In the genomic region with DNA sequence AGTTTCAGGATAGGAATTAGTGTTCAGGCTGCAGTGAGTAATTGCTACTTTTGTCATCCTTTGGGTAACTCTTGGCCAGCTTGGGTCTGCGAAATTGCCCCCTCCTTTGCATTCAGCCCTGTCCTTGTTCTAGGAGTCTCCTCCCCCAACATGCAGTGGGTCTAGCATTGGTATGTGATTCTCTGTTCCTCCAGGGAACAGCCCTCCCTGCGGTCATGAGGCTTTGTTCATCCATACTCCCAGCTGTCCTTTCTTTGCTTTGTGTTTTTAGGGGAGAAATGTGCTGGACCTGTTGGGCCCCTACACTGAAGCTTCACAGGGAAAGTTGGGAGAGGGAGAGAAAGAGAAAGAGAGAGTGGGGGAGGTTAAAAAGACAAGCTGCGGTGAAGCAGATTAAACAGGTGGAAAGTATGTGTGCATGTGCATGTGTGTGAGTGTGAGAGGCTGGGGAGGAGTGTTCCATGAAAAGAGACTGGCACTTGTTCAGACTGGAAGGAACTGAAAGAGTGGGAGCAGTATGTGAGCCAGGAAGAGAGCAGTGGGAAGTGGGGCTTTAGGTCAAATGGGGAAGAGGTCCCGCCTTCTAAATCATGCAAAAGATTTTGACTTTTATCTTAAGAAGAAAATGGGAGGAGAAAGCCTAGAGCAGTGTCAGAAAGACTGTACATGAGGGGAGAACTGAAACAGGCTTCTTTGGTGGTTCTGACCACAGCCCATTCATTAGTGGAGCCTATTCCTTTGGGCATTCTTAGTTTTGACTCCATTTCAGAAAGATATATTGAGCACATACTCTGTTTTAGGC, we compare ENCODE assay signal across 9 cellular contexts. TPM values are rescaled to one million over a fixed set of nuclear protein-coding genes. Genes with fewer than 3 reads are reported as not detected.
A peak's percentile ranks its signal among the peaks of the same experiment; 100 is the strongest.
DNase-seq lines count a peak whose midpoint lies in the region; ATAC-seq and TF ChIP-seq lines count a peak whose summit lies in the region.
"Had no signal": no experiment of that assay in that cellular context is flagged by ENCODE, and none has a peak within 500 bp of the region (broad histone marks: within the 10 kb centered on the region; RNA-seq: fewer than 3 reads in every experiment).

No MANE protein-coding gene starts in this region.

- no peaks in the 10 kb centered on the region for H3K9me3 Mint-ChIP-seq in GM23338

- H3K4me3 Mint-ChIP-seq in GM23338 = no peak overlapping the region

- H3K36me3 ChIP-seq in GM23338 (ENCODE audit: insufficient read depth) (no peaks in the 10 kb centered on the region), neuron (ENCODE audit: insufficient read depth, low read length) (no peaks in the 10 kb centered on the region), thyroid gland (no peaks in the 10 kb centered on the region)

- DNase-seq in NCI-H1092 treated with DMSO at 0.1 percent for 48 hours (lab: John Stamatoyannopoulos, UW) (peak; percentile 31), NCI-H1092 (lab: John Stamatoyannopoulos, UW) (no peak), GM23338 (ENCODE audit: low spot score) (peak; percentile 70), NCI-H2196 treated with DMSO at 0.1 percent for 48 hours (lab: John Stamatoyannopoulos, UW; ENCODE audit: unreplicated experiment) (no peak), NCI-H226 (no peak), thyroid gland (no peak)
- DNase-seq: T-helper 1 cell had no signal

- H3K4me2 ChIP-seq in GM23338 = no peak overlapping the region

- H3K9me3 ChIP-seq in neuron (ENCODE audit: low read length) (no peaks in the 10 kb centered on the region), thyroid gland (no peaks in the 10 kb centered on the region)

- WGBS in thyroid gland, 2 donors = 73 to 77% methylated on average over 4 of the region's 4 CpGs

- H3K27ac Mint-ChIP-seq in GM23338 = peak overlapping the region; percentile 26

- TF ChIP-seq CTCF in GM23338 (conservative IDR thresholded peaks at IDR 0.05; ENCODE audit: low read depth in 2 of 2) (no peak), thyroid gland (IDR thresholded peaks at IDR 0.05) (no peak)

- H3F3A ChIP-seq in GM23338 (replicated peaks; ENCODE audit: low read depth) = no peaks in the 10 kb centered on the region

- H3K79me2 ChIP-seq in GM23338 (replicated peaks; ENCODE audit: insufficient read depth) = no peaks in the 10 kb centered on the region

- intact Hi-C loops in thyroid gland (cut with DNase I) = no loop called here

- H4K20me1 ChIP-seq in GM23338 (replicated peaks; ENCODE audit: insufficient read depth) = no peaks in the 10 kb centered on the region

- no peak for TF ChIP-seq POLR2A in thyroid gland (IDR thresholded peaks at IDR 0.05)

- H3K27me3 ChIP-seq in GM23338 (ENCODE audit: insufficient read depth) (no peaks in the 10 kb centered on the region), neuron (ENCODE audit: insufficient read depth, low read length) (no peaks in the 10 kb centered on the region), thyroid gland (no peaks in the 10 kb centered on the region)

- H3K4me1 ChIP-seq in GM23338 (ENCODE audit: insufficient read depth) = peaks cover 36% of the 10 kb centered on the region
- H3K4me1 ChIP-seq in neuron (ENCODE audit: insufficient read depth, low read length) = peaks cover 44% of the 10 kb centered on the region
- peaks cover 1 to 6% of the 10 kb centered on the region in 2 donors for H3K4me1 ChIP-seq in thyroid gland

- H3K4me3 ChIP-seq in GM23338 (no peak overlapping the region), neuron (ENCODE audit: low read length) (no peak overlapping the region), thyroid gland (replicated peaks in 1 of 3) (no peak overlapping the region)

- peaks cover 44% of the 10 kb centered on the region for H3K4me1 Mint-ChIP-seq in GM23338

- H3K27me3 Mint-ChIP-seq in GM23338 (ENCODE audit: insufficient read depth, low read depth, poor library complexity) = peaks cover 7% of the 10 kb centered on the region

- peak; percentile 93 for ATAC-seq in GM23338
- peak; percentile 90 for ATAC-seq in HG03571 (IDR thresholded peaks at IDR 0.05; ENCODE audit: unreplicated experiment)

- H3K9me2 ChIP-seq in GM23338 (ENCODE audit: insufficient read depth) = peaks cover 6% of the 10 kb centered on the region; the same call in 1 of the 2 replicates

- no peaks in the 10 kb centered on the region for H3K36me3 Mint-ChIP-seq in GM23338 (ENCODE audit: low read depth)

- peak overlapping the region; percentile 90; the same call in 1 of the 2 replicates for H2AFZ ChIP-seq in GM23338
- H2AFZ ChIP-seq in neuron (ENCODE audit: low read depth, low read length) = peak overlapping the region; percentile 64

- H3K27ac ChIP-seq in GM23338 (ENCODE audit: low read depth) = no peak overlapping the region
- H3K27ac ChIP-seq in thyroid gland = no peak overlapping the region

TF ChIP-seq in GM23338, 12 proteins besides CTCF, POLR2A, EP300 and RAD21:
- TF ChIP-seq ZNF114 (CRISPR knock-in tag; IDR thresholded peaks at IDR 0.05) (no peak), ZNF331 (CRISPR knock-in tag; IDR thresholded peaks at IDR 0.05; ENCODE audit: low read depth) (no peak)
- TF ChIP-seq, protein P1, sequence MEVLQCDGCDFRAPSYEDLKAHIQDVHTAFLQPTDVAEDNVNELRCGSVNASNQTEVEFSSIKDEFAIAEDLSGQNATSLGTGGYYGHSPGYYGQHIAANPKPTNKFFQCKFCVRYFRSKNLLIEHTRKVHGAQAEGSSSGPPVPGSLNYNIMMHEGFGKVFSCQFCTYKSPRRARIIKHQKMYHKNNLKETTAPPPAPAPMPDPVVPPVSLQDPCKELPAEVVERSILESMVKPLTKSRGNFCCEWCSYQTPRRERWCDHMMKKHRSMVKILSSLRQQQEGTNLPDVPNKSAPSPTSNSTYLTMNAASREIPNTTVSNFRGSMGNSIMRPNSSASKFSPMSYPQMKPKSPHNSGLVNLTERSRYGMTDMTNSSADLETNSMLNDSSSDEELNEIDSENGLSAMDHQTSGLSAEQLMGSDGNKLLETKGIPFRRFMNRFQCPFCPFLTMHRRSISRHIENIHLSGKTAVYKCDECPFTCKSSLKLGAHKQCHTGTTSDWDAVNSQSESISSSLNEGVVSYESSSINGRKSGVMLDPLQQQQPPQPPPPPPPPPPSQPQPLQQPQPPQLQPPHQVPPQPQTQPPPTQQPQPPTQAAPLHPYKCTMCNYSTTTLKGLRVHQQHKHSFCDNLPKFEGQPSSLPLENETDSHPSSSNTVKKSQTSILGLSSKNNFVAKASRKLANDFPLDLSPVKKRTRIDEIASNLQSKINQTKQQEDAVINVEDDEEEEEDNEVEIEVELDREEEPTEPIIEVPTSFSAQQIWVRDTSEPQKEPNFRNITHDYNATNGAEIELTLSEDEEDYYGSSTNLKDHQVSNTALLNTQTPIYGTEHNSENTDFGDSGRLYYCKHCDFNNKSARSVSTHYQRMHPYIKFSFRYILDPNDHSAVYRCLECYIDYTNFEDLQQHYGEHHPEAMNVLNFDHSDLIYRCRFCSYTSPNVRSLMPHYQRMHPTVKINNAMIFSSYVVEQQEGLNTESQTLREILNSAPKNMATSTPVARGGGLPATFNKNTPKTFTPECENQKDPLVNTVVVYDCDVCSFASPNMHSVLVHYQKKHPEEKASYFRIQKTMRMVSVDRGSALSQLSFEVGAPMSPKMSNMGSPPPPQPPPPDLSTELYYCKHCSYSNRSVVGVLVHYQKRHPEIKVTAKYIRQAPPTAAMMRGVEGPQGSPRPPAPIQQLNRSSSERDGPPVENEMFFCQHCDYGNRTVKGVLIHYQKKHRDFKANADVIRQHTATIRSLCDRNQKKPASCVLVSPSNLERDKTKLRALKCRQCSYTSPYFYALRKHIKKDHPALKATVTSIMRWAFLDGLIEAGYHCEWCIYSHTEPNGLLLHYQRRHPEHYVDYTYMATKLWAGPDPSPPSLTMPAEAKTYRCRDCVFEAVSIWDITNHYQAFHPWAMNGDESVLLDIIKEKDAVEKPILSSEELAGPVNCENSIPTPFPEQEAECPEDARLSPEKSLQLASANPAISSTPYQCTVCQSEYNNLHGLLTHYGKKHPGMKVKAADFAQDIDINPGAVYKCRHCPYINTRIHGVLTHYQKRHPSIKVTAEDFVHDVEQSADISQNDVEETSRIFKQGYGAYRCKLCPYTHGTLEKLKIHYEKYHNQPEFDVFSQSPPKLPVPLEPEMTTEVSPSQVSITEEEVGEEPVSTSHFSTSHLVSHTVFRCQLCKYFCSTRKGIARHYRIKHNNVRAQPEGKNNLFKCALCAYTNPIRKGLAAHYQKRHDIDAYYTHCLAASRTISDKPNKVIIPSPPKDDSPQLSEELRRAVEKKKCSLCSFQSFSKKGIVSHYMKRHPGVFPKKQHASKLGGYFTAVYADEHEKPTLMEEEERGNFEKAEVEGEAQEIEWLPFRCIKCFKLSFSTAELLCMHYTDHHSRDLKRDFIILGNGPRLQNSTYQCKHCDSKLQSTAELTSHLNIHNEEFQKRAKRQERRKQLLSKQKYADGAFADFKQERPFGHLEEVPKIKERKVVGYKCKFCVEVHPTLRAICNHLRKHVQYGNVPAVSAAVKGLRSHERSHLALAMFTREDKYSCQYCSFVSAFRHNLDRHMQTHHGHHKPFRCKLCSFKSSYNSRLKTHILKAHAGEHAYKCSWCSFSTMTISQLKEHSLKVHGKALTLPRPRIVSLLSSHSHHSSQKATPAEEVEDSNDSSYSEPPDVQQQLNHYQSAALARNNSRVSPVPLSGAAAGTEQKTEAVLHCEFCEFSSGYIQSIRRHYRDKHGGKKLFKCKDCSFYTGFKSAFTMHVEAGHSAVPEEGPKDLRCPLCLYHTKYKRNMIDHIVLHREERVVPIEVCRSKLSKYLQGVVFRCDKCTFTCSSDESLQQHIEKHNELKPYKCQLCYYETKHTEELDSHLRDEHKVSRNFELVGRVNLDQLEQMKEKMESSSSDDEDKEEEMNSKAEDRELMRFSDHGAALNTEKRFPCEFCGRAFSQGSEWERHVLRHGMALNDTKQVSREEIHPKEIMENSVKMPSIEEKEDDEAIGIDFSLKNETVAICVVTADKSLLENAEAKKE (CRISPR knock-in tag; IDR thresholded peaks at IDR 0.05) = peak; percentile 11; the same call in 1 of the 2 replicates

RNA-seq across cellular contexts. Expression of a gene that starts 17.9 kb away (rescaled TPM):
- 30.5 and 32.4 TPM in 2 replicates for total RNA-seq in GM23338 (2014; rRNA removed; shearing (Covaris generic))
- 5.3 and 5.5 TPM in 2 replicates for polyA plus RNA-seq in GM23338 (2016; fragmentation: Nextera tagmentation; extraction: Ambion mirVana)
- total RNA-seq in thyroid gland = 10 to 100 TPM; 54.3 to 82.2 (median 71.8) TPM

Comparison
In these comparisons a context has a peak if more than half of its experiments do, and no peak if none do; other contexts are left out.
1. DNase-seq: peak in NCI-H1092 treated with DMSO at 0.1 percent for 48 hours (single experiment) and GM23338 (single experiment); none in NCI-H1092 (single experiment), NCI-H2196 treated with DMSO at 0.1 percent for 48 hours (single experiment), NCI-H226 (single experiment) and thyroid gland (0 of 2).